ENCODE assay signal across 16 cellular contexts in genomic region chr9:135478191-135478590, GRCh38. TPM values are rescaled to one million over a fixed set of nuclear protein-coding genes. Genes with fewer than 3 reads are reported as not detected.
DNase-seq lines count a peak whose midpoint lies in the region; ATAC-seq, FAIRE-seq and TF ChIP-seq lines count a peak whose summit lies in the region.
"Had no signal": no experiment of that assay in that cellular context is flagged by ENCODE, and none has a peak within 500 bp of the region (broad histone marks: within the 10 kb centered on the region; RNA-seq: fewer than 3 reads in every experiment).

No MANE protein-coding gene starts in this region.

- H3K9me1 ChIP-seq in K562 (ENCODE audit: control insufficient read depth, insufficient read depth, low read length) = no peaks in the 10 kb centered on the region

- no peak overlapping the region for H3K4me3 ChIP-seq in CD8-positive, alpha-beta T cell (ENCODE audit: low read depth, low read length)
- H3K4me3 ChIP-seq in HAP-1 (peak overlapping the region; percentile 30; the same call in 1 of the 2 replicates), K562 (no peak overlapping the region), OCI-LY7 (ENCODE audit: low read depth, low read length, poor library complexity, severe bottlenecking) (no peak overlapping the region)

- peaks cover 10% of the 10 kb centered on the region for H3K4me1 ChIP-seq in CD8-positive, alpha-beta T cell (ENCODE audit: insufficient read depth, low read length)
- H3K4me1 ChIP-seq in HAP-1 (peaks cover 6% of the 10 kb centered on the region), K562 (replicated peaks in 1 of 2; ENCODE audit: control insufficient read depth in 2 of 2, insufficient read depth in 2 of 2, low read length in 2 of 2) (peaks cover 16 to 50% of the 10 kb centered on the region in 2 experiments), OCI-LY7 (ENCODE audit: insufficient read depth, low read length, poor library complexity, severe bottlenecking) (no peaks in the 10 kb centered on the region)

- H3K36me3 Mint-ChIP-seq in CD8-positive, alpha-beta T cell = no peaks in the 10 kb centered on the region
- peaks cover 0 to 2% (median 0%) of the 10 kb centered on the region in 3 donors for H3K36me3 Mint-ChIP-seq in naive thymus-derived CD8-positive, alpha-beta T cell

- intact Hi-C loops in CD8-positive, alpha-beta T cell (cut with DNase I, micrococcal nuclease) = no loop called here
- intact Hi-C loops in K562 (cut with micrococcal nuclease) = loop anchor here (5.0 kb wide), 1 partner anchor 56 kb away; no protein-coding TSS in a partner anchor
- intact Hi-C loops in OCI-LY7 (cut with micrococcal nuclease; ENCODE audit: unreplicated experiment) = no loop called here

- in situ Hi-C loops in HAP-1 (cut with MboI; ENCODE audit: low sequenced_read_pairs) (no loop called here), K562 (cut with MboI) (no loop called here)

- CTCF ChIA-PET in CD8-positive, alpha-beta T cell (lab: Charles Lee) = no interaction called here
- CTCF ChIA-PET in K562 (lab: Yijun Ruan, JAX; ENCODE audit: low intra/inter-chr PET ratio) (no interaction called here), OCI-LY7 (lab: Charles Lee; ENCODE audit: unreplicated experiment) (no interaction called here)

- no peak overlapping the region for H3K27ac ChIP-seq in CD8-positive, alpha-beta T cell (ENCODE audit: low read depth, low read length)
- no peak overlapping the region for H3K27ac ChIP-seq in K562 (ENCODE audit: extremely low read depth, low read depth, low read length)
- H3K27ac ChIP-seq in OCI-LY7 (ENCODE audit: low read depth, low read length, poor library complexity, severe bottlenecking) = no peak overlapping the region
- H3K27ac ChIP-seq: neutrophil had no signal

- H3K27ac Mint-ChIP-seq in CD8-positive, alpha-beta T cell = no peak overlapping the region
- H3K27ac Mint-ChIP-seq in naive thymus-derived CD8-positive, alpha-beta T cell = no peak overlapping the region

- peaks cover 23% of the 10 kb centered on the region for H3K79me2 ChIP-seq in K562 (ENCODE audit: control insufficient read depth, insufficient read depth, low read length)
- no peaks in the 10 kb centered on the region for H3K79me2 ChIP-seq in OCI-LY7 (ENCODE audit: insufficient read depth, low read depth, low read length)

- ATAC-seq in CD8-positive, alpha-beta T cell = no peak
- no peak for ATAC-seq in K562
- no peak for ATAC-seq in naive thymus-derived CD8-positive, alpha-beta T cell

- H2AFZ ChIP-seq in K562 (ENCODE audit: low read depth, low read length) = no peak overlapping the region
- no peak overlapping the region for H2AFZ ChIP-seq in OCI-LY7 (ENCODE audit: low read length)

- TF ChIP-seq CTCF in CD8-positive, alpha-beta T cell (IDR thresholded peaks at IDR 0.05) = peak; percentile 14
- TF ChIP-seq CTCF in K562 (IDR thresholded peaks at IDR 0.05 in 2 of 3, conservative IDR thresholded peaks at IDR 0.05 in 1 of 3; ENCODE audit: insufficient read depth in 2 of 3, low read depth in 1 of 3, low read length in 3 of 3) (no peak), OCI-LY7 (conservative IDR thresholded peaks at IDR 0.05; ENCODE audit: low read length) (no peak)

- peaks cover 16% of the 10 kb centered on the region for H3K27me3 ChIP-seq in CD8-positive, alpha-beta T cell (ENCODE audit: insufficient read depth, low read length)
- no peaks in the 10 kb centered on the region for H3K27me3 ChIP-seq in HAP-1 (ENCODE audit: low read depth)
- no peaks in the 10 kb centered on the region for H3K27me3 ChIP-seq in K562 (ENCODE audit: control insufficient read depth in 2 of 2, insufficient read depth in 2 of 2, low read length in 2 of 2)
- H3K27me3 ChIP-seq: tibial nerve had no signal

- H3K27me3 Mint-ChIP-seq in CD8-positive, alpha-beta T cell (ENCODE audit: low read depth) = peaks cover 49% of the 10 kb centered on the region
- peaks cover 17 to 66% (median 31%) of the 10 kb centered on the region in 5 donors for H3K27me3 Mint-ChIP-seq in naive thymus-derived CD8-positive, alpha-beta T cell

- BruUV-seq in K562 (replicated peaks; lab: Mats Ljungman, UMichigan) = TSS peak; percentile 61
- no TSS peak for BruUV-seq in OCI-LY7 (replicated peaks; lab: Mats Ljungman, UMichigan)

- FAIRE-seq in K562 (lab: Jason Lieb, UNC) = no peak
- FAIRE-seq: D721Med had no signal

- no peaks in the 10 kb centered on the region for H3K9me2 ChIP-seq in OCI-LY7 (ENCODE audit: insufficient read depth, low read length)

- H3K4me2 ChIP-seq in K562 (ENCODE audit: insufficient read depth, low read length) (no peak overlapping the region), OCI-LY7 (ENCODE audit: low read length) (no peak overlapping the region)

- no peaks in the 10 kb centered on the region for H3K9me3 ChIP-seq in CD8-positive, alpha-beta T cell (ENCODE audit: low read length)
- H3K9me3 ChIP-seq in HAP-1 (no peaks in the 10 kb centered on the region), K562 (replicated peaks; ENCODE audit: control insufficient read depth, insufficient read depth, low read depth, low read length) (no peaks in the 10 kb centered on the region), OCI-LY7 (ENCODE audit: low read length) (no peaks in the 10 kb centered on the region)
- H3K9me3 ChIP-seq: neutrophil, tibial nerve had no signal

- peaks cover 9% of the 10 kb centered on the region for H3K4me1 Mint-ChIP-seq in CD8-positive, alpha-beta T cell (ENCODE audit: low read depth)
- H3K4me1 Mint-ChIP-seq in naive thymus-derived CD8-positive, alpha-beta T cell = peaks cover 4 to 17% (median 9%) of the 10 kb centered on the region in 4 donors

- no peak for TF ChIP-seq EP300 in K562 (IDR thresholded peaks at IDR 0.05; ENCODE audit: low read length)

- H4K20me1 ChIP-seq in K562 (replicated peaks; ENCODE audit: control insufficient read depth, insufficient read depth, low read length) = no peaks in the 10 kb centered on the region
- no peaks in the 10 kb centered on the region for H4K20me1 ChIP-seq in OCI-LY7 (ENCODE audit: insufficient read depth, low read length)

- WGBS in K562 (ENCODE audit: insufficient coverage, low coverage, missing lambda C conversion rate) = 92% methylated on average over 10 of the region's 10 CpGs

- no peaks in the 10 kb centered on the region for H3K36me3 ChIP-seq in CD8-positive, alpha-beta T cell (ENCODE audit: insufficient read depth, low read length)
- H3K36me3 ChIP-seq in HAP-1 (replicated peaks) (no peaks in the 10 kb centered on the region), K562 (ENCODE audit: control insufficient read depth, insufficient read depth, low read length) (peaks cover 1% of the 10 kb centered on the region; the same call in 1 of the 3 replicates), OCI-LY7 (ENCODE audit: insufficient read depth, low read length) (no peaks in the 10 kb centered on the region)
- H3K36me3 ChIP-seq: neutrophil had no signal

- 0 out of 4 replicates have a peak overlapping the region, but pooled peaks of 1 of the 2 experiments have one; percentile 50 for H3K9ac ChIP-seq in K562 (ENCODE audit: insufficient read depth in 1 of 2, low read depth in 2 of 2, low read length in 2 of 2)

- no peaks in the 10 kb centered on the region for H3K9me3 Mint-ChIP-seq in CD8-positive, alpha-beta T cell
- peaks cover 0 to 5% (median 0%) of the 10 kb centered on the region in 9 donors for H3K9me3 Mint-ChIP-seq in naive thymus-derived CD8-positive, alpha-beta T cell

- POLR2A ChIA-PET in CD8-positive, alpha-beta T cell (lab: Charles Lee) = no interaction called here
- POLR2A ChIA-PET in K562 (lab: Yijun Ruan, JAX) = no interaction called here
- POLR2A ChIA-PET in naive thymus-derived CD8-positive, alpha-beta T cell (lab: Charles Lee) = no interaction called here
- POLR2A ChIA-PET in OCI-LY7 (lab: Charles Lee) = interaction anchor here (0.7 kb wide), 1 partner anchor 103 kb away, joined by 3 read pairs; no protein-coding TSS in a partner anchor

- TF ChIP-seq POLR2A in K562 (conservative IDR thresholded peaks at IDR 0.05) = no peak

- H3K4me3 Mint-ChIP-seq in CD8-positive, alpha-beta T cell = peak overlapping the region; percentile 87
- peak overlapping the region; percentile 78 to 98 (median 86) for H3K4me3 Mint-ChIP-seq in naive thymus-derived CD8-positive, alpha-beta T cell

- no peak for DNase-seq in CD8-positive, alpha-beta T cell
- DNase-seq in HAP-1 (ENCODE audit: low spot score in 2 of 2) (no peak), K562 (ENCODE audit: extremely low read depth in 1 of 4, low spot score in 3 of 4) (no peak), DMS153 treated with DMSO at 0.1 percent for 48 hours (lab: John Stamatoyannopoulos, UW; ENCODE audit: unreplicated experiment) (no peak), OCI-M2 (lab: John Stamatoyannopoulos, UW; ENCODE audit: unreplicated experiment) (no peak), HK-2 (ENCODE audit: unreplicated experiment) (no peak), OCI-LY7 (ENCODE audit: low spot score) (no peak)
- DNase-seq in naive thymus-derived CD8-positive, alpha-beta T cell = no peak
- DNase-seq: activated CD8-positive, alpha-beta memory T cell treated with anti-CD3 and anti-CD28 coated beads for 24 hours; effector CD4-positive, alpha-beta T cell; NCI-H2081 treated with DMSO at 0.1 percent for 48 hours had no signal

- no peak for TF ChIP-seq RAD21 in K562 (CRISPR knock-in tag; conservative IDR thresholded peaks at IDR 0.05 in 1 of 2, IDR thresholded peaks at IDR 0.05 in 1 of 2)

RNA-seq across cellular contexts. Expression of gene PPP1R26, which starts 1.4 kb away (rescaled TPM):
- under 1 TPM; 0.35 to 0.36 TPM for total RNA-seq in CD8-positive, alpha-beta T cell
- total RNA-seq in K562 (2011; cell fraction: chromatin; rRNA removed; ENCODE audit: low replicate concordance) = 19.1 and 41.6 TPM in 2 replicates
- total RNA-seq in K562 (2011; cell fraction: nucleolus; rRNA removed) = 25.8 and 36.4 TPM in 2 replicates
- 20.5 and 21.5 TPM in 2 replicates for total RNA-seq in K562 (2011; cell fraction: nucleoplasm; rRNA removed)
- total RNA-seq in K562 (2014; rRNA removed) = 25.1 and 29.6 TPM in 2 replicates
- total RNA-seq in K562 (2014; rRNA removed; fragmentation: Illumina TruSeq; extraction: Trizol) = 8.1 and 11.3 TPM in 2 replicates
- total RNA-seq in K562 (2015; rRNA removed; fragmentation: Illumina TruSeq; extraction: Trizol) = 18.2 and 19.4 TPM in 2 replicates
- 23.6 and 26.8 TPM in 2 replicates for total RNA-seq in K562 (2021)
- 8.6 and 9.3 TPM in 2 replicates for polyA plus RNA-seq in K562 (2011; rRNA removed)
- polyA plus RNA-seq in K562 (2011; cell fraction: cytosol; rRNA removed) = 9.9 and 15.5 TPM in 2 replicates
- 18.4 and 32.2 TPM in 2 replicates for polyA plus RNA-seq in K562 (2011; cell fraction: nucleus; rRNA removed)
- 19.0 and 28.0 TPM in 2 replicates for polyA plus RNA-seq in K562 (2012)
- polyA plus RNA-seq in K562 (2014; fragmentation: Illumina TruSeq; extraction: Trizol) = 8.0 and 12.4 TPM in 2 replicates
- under 1 TPM; 0.77 to 0.89 TPM for polyA plus RNA-seq in K562 (2014; fragmentation: Nextera tagmentation; extraction: Ambion mirVana)
- polyA plus RNA-seq in K562 (2014; rRNA removed) = 15.0 and 15.6 TPM in 2 replicates
- polyA minus RNA-seq in K562 (2011; rRNA and poly(A)+ RNA removed) = 10.1 and 23.5 TPM in 2 replicates
- polyA minus RNA-seq in K562 (2011; cell fraction: cytosol; rRNA and poly(A)+ RNA removed) = 16.4 and 18.4 TPM in 2 replicates
- 7.4 and 8.1 TPM in 2 replicates for polyA minus RNA-seq in K562 (2011; cell fraction: nucleus; rRNA and poly(A)+ RNA removed)
- under 1 TPM; 0.13 to 0.22 TPM for total RNA-seq in naive thymus-derived CD8-positive, alpha-beta T cell
- polyA plus RNA-seq in naive thymus-derived CD8-positive, alpha-beta T cell = not detected
- 1.5 TPM in 2 replicates for total RNA-seq in OCI-LY7 (2014; rRNA removed; shearing (Covaris generic))
- 0.21 and 0.52 TPM in 2 replicates for total RNA-seq in OCI-LY7 (2022)

RNA-seq across cellular contexts. Expression of gene MRPS2, which starts 22.3 kb away (rescaled TPM):
- 10 to 100 TPM; 29.6 to 31.9 TPM for total RNA-seq in CD8-positive, alpha-beta T cell
- total RNA-seq in K562 (2011; cell fraction: chromatin; rRNA removed; ENCODE audit: low replicate concordance) = 22.8 and 99.4 TPM in 2 replicates
- total RNA-seq in K562 (2011; cell fraction: nucleolus; rRNA removed) = 83.4 and 87.4 TPM in 2 replicates
- 44.5 and 53.2 TPM in 2 replicates for total RNA-seq in K562 (2011; cell fraction: nucleoplasm; rRNA removed)
- total RNA-seq in K562 (2014; rRNA removed) (120 and 168 TPM in 2 replicates), K562 (2014; rRNA removed; fragmentation: Illumina TruSeq; extraction: Trizol) (27.3 and 39.7 TPM in 2 replicates), K562 (2015; rRNA removed; fragmentation: Illumina TruSeq; extraction: Trizol) (73.9 and 75.9 TPM in 2 replicates), K562 (2021) (106 and 110 TPM in 2 replicates), OCI-LY7 (2022) (50.3 and 55.7 TPM in 2 replicates)
- polyA plus RNA-seq in K562 (2011; rRNA removed) (81.3 and 135 TPM in 2 replicates), K562 (2014; fragmentation: Illumina TruSeq; extraction: Trizol) (167 and 221 TPM in 2 replicates), K562 (2014; fragmentation: Nextera tagmentation; extraction: Ambion mirVana) (10 to 100 TPM in 1 of 2 experiments, 1 to 10 TPM in 1; 8.0 to 10.9 TPM), K562 (2014; rRNA removed) (128 and 133 TPM in 2 replicates)
- polyA plus RNA-seq in K562 (2011; cell fraction: cytosol; rRNA removed) = 412 and 778 TPM in 2 replicates
- 169 and 254 TPM in 2 replicates for polyA plus RNA-seq in K562 (2011; cell fraction: nucleus; rRNA removed)
- 119 and 130 TPM in 2 replicates for polyA plus RNA-seq in K562 (2012)
- 77.8 and 115 TPM in 2 replicates for polyA minus RNA-seq in K562 (2011; rRNA and poly(A)+ RNA removed)
- polyA minus RNA-seq in K562 (2011; cell fraction: cytosol; rRNA and poly(A)+ RNA removed) = 140 and 152 TPM in 2 replicates
- polyA minus RNA-seq in K562 (2011; cell fraction: nucleus; rRNA and poly(A)+ RNA removed) = 44.6 and 49.4 TPM in 2 replicates
- 10 to 100 TPM; 32.6 to 35.7 TPM for total RNA-seq in naive thymus-derived CD8-positive, alpha-beta T cell
- polyA plus RNA-seq in naive thymus-derived CD8-positive, alpha-beta T cell = 10 to 100 TPM; 28.3 to 64.0 (median 45.4) TPM
- 30.2 and 42.7 TPM in 2 replicates for total RNA-seq in OCI-LY7 (2014; rRNA removed; shearing (Covaris generic))

RNA-seq across cellular contexts. Expression of gene LCN1, which starts 43.0 kb away (rescaled TPM):
- not detected for total RNA-seq in CD8-positive, alpha-beta T cell
- not detected in 2 replicates for total RNA-seq in K562 (2011; cell fraction: chromatin; rRNA removed; ENCODE audit: low replicate concordance)
- not detected in 2 replicates for total RNA-seq in K562 (2011; cell fraction: nucleolus; rRNA removed)
- total RNA-seq in K562 (2011; cell fraction: nucleoplasm; rRNA removed) = not detected in 2 replicates
- total RNA-seq in K562 (2014; rRNA removed) = not detected in 2 replicates
- not detected in 2 replicates for total RNA-seq in K562 (2014; rRNA removed; fragmentation: Illumina TruSeq; extraction: Trizol)
- total RNA-seq in K562 (2015; rRNA removed; fragmentation: Illumina TruSeq; extraction: Trizol) = not detected in 2 replicates
- not detected in 2 replicates for total RNA-seq in K562 (2021)
- not detected in 2 replicates for polyA plus RNA-seq in K562 (2011; rRNA removed)
- not detected in 2 replicates for polyA plus RNA-seq in K562 (2011; cell fraction: cytosol; rRNA removed)
- polyA plus RNA-seq in K562 (2011; cell fraction: nucleus; rRNA removed) = not detected in 2 replicates
- not detected in 2 replicates for polyA plus RNA-seq in K562 (2012)
- polyA plus RNA-seq in K562 (2014; fragmentation: Illumina TruSeq; extraction: Trizol) = not detected in 2 replicates
- polyA plus RNA-seq in K562 (2014; fragmentation: Nextera tagmentation; extraction: Ambion mirVana) = not detected
- polyA plus RNA-seq in K562 (2014; rRNA removed) = not detected in 2 replicates
- not detected in 2 replicates for polyA minus RNA-seq in K562 (2011; rRNA and poly(A)+ RNA removed)
- polyA minus RNA-seq in K562 (2011; cell fraction: cytosol; rRNA and poly(A)+ RNA removed) = not detected in 2 replicates
- polyA minus RNA-seq in K562 (2011; cell fraction: nucleus; rRNA and poly(A)+ RNA removed) = not detected in 2 replicates
- total RNA-seq in naive thymus-derived CD8-positive, alpha-beta T cell = not detected
- not detected for polyA plus RNA-seq in naive thymus-derived CD8-positive, alpha-beta T cell
- total RNA-seq in OCI-LY7 (2014; rRNA removed; shearing (Covaris generic)) = not detected in 2 replicates
- not detected in 2 replicates for total RNA-seq in OCI-LY7 (2022)
- total RNA-seq: glomerular endothelial cell; T-helper 1 cell treated with Interleukin-12 subunit alpha and Interleukin-12 subunit beta and Interleukin-4 antibody, amounts not matched to agents 30 ng/mL and 1 ng/mL, for 36 hours; tibial nerve had no signal
